23 cellular contexts compared by ENCODE assay signal in the genomic region with DNA sequence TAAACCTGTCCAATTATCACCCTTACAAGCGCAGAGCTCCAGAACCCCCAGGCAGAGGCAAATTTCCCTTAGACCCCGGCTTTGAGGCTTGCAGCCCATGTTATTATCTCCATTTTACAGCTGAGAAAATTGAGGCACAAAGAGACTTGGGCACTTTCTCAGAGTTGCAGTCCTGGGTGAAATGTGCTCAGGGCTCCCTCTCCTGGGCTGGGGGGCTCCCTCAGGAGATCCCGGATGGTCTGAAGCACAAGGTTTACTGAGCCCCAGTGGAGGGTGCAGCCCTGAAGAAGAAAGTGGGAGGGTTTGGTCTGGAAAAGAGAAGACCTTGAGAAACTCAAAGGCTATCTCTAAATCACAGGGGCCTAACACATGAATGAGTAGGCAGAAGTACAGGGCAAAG.
"Had no signal": no experiment of that assay in that cellular context is flagged by ENCODE, and none has a peak within 500 bp of the region (broad histone marks: within the 10 kb centered on the region; RNA-seq: fewer than 3 reads in every experiment).

No MANE protein-coding gene starts in this region.

- H3K4me3 Mint-ChIP-seq: activated B cell treated with CpG ODN at 0.5 μM for 24 hours; activated CD4-positive, alpha-beta memory T cell treated with anti-CD3 and anti-CD28 coated beads for 36 hours; activated CD4-positive, alpha-beta T cell treated with anti-CD3 and anti-CD28 coated beads, Interleukin-2, amount 10 ng/mL, durations not matched to agents 7 days and 5 days; activated naive CD8-positive, alpha-beta T cell treated with anti-CD3 and anti-CD28 coated beads, Interleukin-2, amount 50 U/mL, for 24 hours; activated T-cell treated with anti-CD3 and anti-CD28 coated beads, Interleukin-2, amount 50 U/mL, for 4 hours; T-helper 2 cell treated with Interferon-gamma antibody and Interleukin-4, amounts not matched to agents 5 μg/mL and 100 μg/mL, for 36 hours had no signal

- FAIRE-seq: RCC 7860 had no signal

- H3K27ac ChIP-seq: ascending aorta, body of pancreas, SJSA1 had no signal

- H3K4me1 Mint-ChIP-seq: activated B cell treated with CpG ODN at 0.5 μM for 24 hours; activated CD4-positive, alpha-beta T cell treated with anti-CD3 and anti-CD28 coated beads, Interleukin-2, amount 10 ng/mL, durations not matched to agents 7 days and 5 days; activated naive CD8-positive, alpha-beta T cell treated with anti-CD3 and anti-CD28 coated beads, Interleukin-2, amount 50 U/mL, for 24 hours had no signal

- ATAC-seq: activated T-cell treated with anti-CD3 and anti-CD28 coated beads, Interleukin-2, amount 50 U/mL, for 4 hours had no signal

- H3K9me3 Mint-ChIP-seq: activated B cell treated with CpG ODN at 0.5 μM for 24 hours; activated CD4-positive, alpha-beta memory T cell treated with anti-CD3 and anti-CD28 coated beads for 36 hours; activated CD4-positive, alpha-beta T cell treated with anti-CD3 and anti-CD28 coated beads, Interleukin-2, amount 10 ng/mL, durations not matched to agents 7 days and 5 days; activated naive CD4-positive, alpha-beta T cell treated with anti-CD3 and anti-CD28 coated beads, Interleukin-2, amount 50 U/mL, for 72 hours; activated naive CD8-positive, alpha-beta T cell treated with anti-CD3 and anti-CD28 coated beads, Interleukin-2, amount 50 U/mL, for 24 hours; activated T-cell treated with anti-CD3 and anti-CD28 coated beads, Interleukin-2, amount 50 U/mL, for 4 hours; T-helper 2 cell treated with Interferon-gamma antibody and Interleukin-4, amounts not matched to agents 5 μg/mL and 100 μg/mL, for 36 hours had no signal

- H3K4me3 ChIP-seq: body of pancreas, MG63, SJSA1 had no signal

- H3K36me3 Mint-ChIP-seq: activated CD4-positive, alpha-beta memory T cell treated with anti-CD3 and anti-CD28 coated beads for 36 hours; activated naive CD4-positive, alpha-beta T cell treated with anti-CD3 and anti-CD28 coated beads, Interleukin-2, amount 50 U/mL, for 72 hours had no signal

- H3K36me3 ChIP-seq: ascending aorta, MG63, SJSA1 had no signal

- H3K27ac Mint-ChIP-seq: activated B cell treated with CpG ODN at 0.5 μM for 24 hours; activated CD4-positive, alpha-beta memory T cell treated with anti-CD3 and anti-CD28 coated beads for 36 hours; activated CD4-positive, alpha-beta T cell treated with anti-CD3 and anti-CD28 coated beads, Interleukin-2, amount 10 ng/mL, durations not matched to agents 7 days and 5 days; activated naive CD4-positive, alpha-beta T cell treated with anti-CD3 and anti-CD28 coated beads, Interleukin-2, amount 50 U/mL, for 72 hours; activated naive CD8-positive, alpha-beta T cell treated with anti-CD3 and anti-CD28 coated beads, Interleukin-2, amount 50 U/mL, for 24 hours; T-helper 2 cell treated with Interferon-gamma antibody and Interleukin-4, amounts not matched to agents 5 μg/mL and 100 μg/mL, for 36 hours had no signal

- H3K27me3 ChIP-seq: ascending aorta had no signal

- H3K9me3 ChIP-seq: ascending aorta, body of pancreas, MG63, SJSA1 had no signal

- DNase-seq: activated B cell treated with CpG ODN at 0.5 μM for 24 hours; activated CD4-positive, alpha-beta memory T cell treated with anti-CD3 and anti-CD28 coated beads for 36 hours; activated CD4-positive, alpha-beta T cell treated with anti-CD3 and anti-CD28 coated beads, Interleukin-2, amount 10 ng/mL, durations not matched to agents 7 days and 5 days; activated CD8-positive, alpha-beta memory T cell treated with anti-CD3 and anti-CD28 coated beads for 24 hours; activated effector memory CD4-positive, alpha-beta T cell treated with anti-CD3 and anti-CD28 coated beads, Interleukin-2, amount 50 U/mL, for 16 hours; activated naive CD4-positive, alpha-beta T cell treated with Interleukin-2 at 50 U/mL for 16 hours; activated naive CD8-positive, alpha-beta T cell treated with anti-CD3 and anti-CD28 coated beads, Interleukin-2, amount 50 U/mL, for 24 hours; activated T-cell treated with anti-CD3 and anti-CD28 coated beads, Interleukin-2, amount 50 U/mL, for 4 hours; amniotic stem cell; body of pancreas; central memory CD4-positive, alpha-beta T cell; KG1; MG63; NCI-H1436; NCI-H2081; NCI-H446; SHP77; SW 1271 had no signal
